ENCODE assay signal across 8 cellular contexts in the genomic region with DNA sequence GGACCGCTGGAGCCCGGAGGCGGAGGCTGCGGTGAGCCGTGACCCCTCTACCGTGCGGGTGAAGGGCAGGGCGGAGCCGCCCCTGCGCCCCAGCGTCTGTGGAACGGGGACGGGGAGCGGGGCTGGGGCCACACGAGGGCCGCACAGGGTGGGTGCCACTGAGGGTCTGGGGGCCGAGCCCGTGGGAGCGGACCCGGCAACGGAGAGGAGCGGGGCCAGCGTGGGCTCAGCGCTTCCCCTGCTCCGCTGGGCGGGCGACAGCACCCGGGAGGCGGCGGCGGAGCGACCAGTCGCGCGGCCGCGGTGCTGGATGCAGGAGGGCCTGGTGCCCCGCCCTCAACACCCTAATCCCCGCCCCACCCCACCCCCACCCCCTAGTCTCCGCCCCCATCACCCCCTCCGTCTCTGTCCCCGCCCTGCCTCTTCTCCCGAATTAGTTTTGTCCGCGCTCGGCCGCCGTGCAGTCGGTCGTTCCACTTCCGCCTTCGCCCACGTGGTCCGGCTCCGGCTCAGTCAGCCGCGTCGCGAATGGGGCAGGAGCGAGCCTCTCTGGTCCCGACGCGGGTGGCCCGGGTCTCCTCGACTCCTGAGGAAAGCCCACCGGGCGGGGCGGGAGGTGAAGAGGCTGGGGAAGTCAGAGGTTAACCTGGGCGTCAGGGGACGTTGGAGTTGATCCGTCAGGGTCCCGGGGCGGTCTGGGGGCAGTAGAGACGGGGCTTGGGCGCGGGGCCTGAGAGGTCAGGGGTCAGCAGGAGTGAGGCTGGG. TPM values are rescaled to one million over a fixed set of nuclear protein-coding genes. Genes with fewer than 3 reads are reported as not detected.
DNase-seq lines count a peak whose midpoint lies in the region; ATAC-seq and TF ChIP-seq lines count a peak whose summit lies in the region.

A gene (plus strand): TSS at position 512 of the 765 bp plus-strand sequence. CDS start 447 bp downstream, outside the sequence.

- H3K27me3 ChIP-seq in kidney epithelial cell (ENCODE audit: control insufficient read depth, insufficient read depth, low read length) = no peaks in the 10 kb centered on the region

- ATAC-seq in GM19043 (IDR thresholded peaks at IDR 0.05; ENCODE audit: low read depth, unreplicated experiment) = peak; percentile 56
- peak; percentile 68 for ATAC-seq in HG03354 (IDR thresholded peaks at IDR 0.05; ENCODE audit: poor library complexity, severe bottlenecking, unreplicated experiment)

- TF ChIP-seq CTCF in AG10803 (conservative IDR thresholded peaks at IDR 0.05; ENCODE audit: low read length) (no peak), kidney epithelial cell (IDR thresholded peaks at IDR 0.05; ENCODE audit: insufficient read depth, low read length, poor library complexity, severe bottlenecking) (no peak)

- H3K36me3 ChIP-seq in kidney epithelial cell (ENCODE audit: control insufficient read depth, insufficient read depth, low read length) = peaks cover 3% of the 10 kb centered on the region

- DNase-seq in AG10803 (ENCODE audit: low read depth) = peak; percentile 93
- peak; percentile 96 for DNase-seq in NCI-H510A (lab: John Stamatoyannopoulos, UW)
- peak; percentile 91 for DNase-seq in activated CD4-positive, alpha-beta T cell treated with anti-CD3 and anti-CD28 coated beads for 1 hour
- DNase-seq in cerebellar nuclear complex (lab: John Stamatoyannopoulos, UW) = peak; percentile 28 to 84
- peak; percentile 62 for DNase-seq in kidney epithelial cell (ENCODE audit: low read depth)
- peak; percentile 94 for DNase-seq in stimulated activated CD4-positive, alpha-beta T cell treated with anti-CD3 and anti-CD28 coated beads, Interleukin-15, amount 100 ng/mL, for 24 hours

- H3K4me3 ChIP-seq in AG10803 (ENCODE audit: low read length) (peak within 1 kb of the TSS; percentile 90), kidney epithelial cell (ENCODE audit: low read depth, low read length) (peak within 1 kb of the TSS; percentile 96)

RNA-seq across cellular contexts. Expression of the gene that starts here (rescaled TPM):
- 22.9 and 23.5 TPM in 2 replicates for total RNA-seq in kidney epithelial cell

Comparison
In these comparisons a context has a peak if more than half of its experiments do, and no peak if none do; other contexts are left out.
1. Peak in every context shown above with its lines: DNase-seq, ATAC-seq and H3K4me3 ChIP-seq.